In genomic region chr1:173148538-173148937, GRCh38 we compare ENCODE assay signal across 17 cellular contexts. TPM values are rescaled to one million over a fixed set of nuclear protein-coding genes. Genes with fewer than 3 reads are reported as not detected.
DNase-seq lines count a peak whose midpoint lies in the region; ATAC-seq and TF ChIP-seq lines count a peak whose summit lies in the region.
"Had no signal": no experiment of that assay in that cellular context is flagged by ENCODE, and none has a peak within 500 bp of the region (broad histone marks: within the 10 kb centered on the region; RNA-seq: fewer than 3 reads in every experiment).

No MANE protein-coding gene starts in this region.

- no peaks in the 10 kb centered on the region for H3K27me3 ChIP-seq in right cardiac atrium (ENCODE audit: control insufficient read depth, insufficient read depth)
- H3K27me3 ChIP-seq in lower lobe of right lung (ENCODE audit: low read depth) = no peaks in the 10 kb centered on the region
- H3K27me3 ChIP-seq in upper lobe of right lung = no peaks in the 10 kb centered on the region
- H3K27me3 ChIP-seq: BLaER1 had no signal

- no peaks in the 10 kb centered on the region for H3K4me1 ChIP-seq in right cardiac atrium (ENCODE audit: control insufficient read depth, insufficient read depth, low read length)
- H3K4me1 ChIP-seq in lower lobe of right lung = no peaks in the 10 kb centered on the region
- H3K4me1 ChIP-seq in upper lobe of right lung = no peaks in the 10 kb centered on the region
- H3K4me1 ChIP-seq: BLaER1, Caco-2 had no signal

- H3K4me3 ChIP-seq in right cardiac atrium (ENCODE audit: low read length) = no peak overlapping the region
- no peak overlapping the region for H3K4me3 ChIP-seq in lower lobe of right lung
- H3K4me3 ChIP-seq in upper lobe of right lung = no peak overlapping the region
- H3K4me3 ChIP-seq: BLaER1, GM23338 had no signal

- WGBS in right cardiac atrium = 75% methylated on average over 2 of the region's 2 CpGs

- TF ChIP-seq CTCF in lower lobe of right lung (IDR thresholded peaks at IDR 0.05) (peak; percentile 21), upper lobe of right lung (IDR thresholded peaks at IDR 0.05) (peak; percentile 22)

- ATAC-seq in right cardiac atrium = no peak
- ATAC-seq in lower lobe of right lung = peak; percentile 91 to 92
- ATAC-seq in upper lobe of right lung = peak; percentile 94
- ATAC-seq in GM21423 (IDR thresholded peaks at IDR 0.05; ENCODE audit: unreplicated experiment) = no peak
- no peak for ATAC-seq in GM18520 (IDR thresholded peaks at IDR 0.05; ENCODE audit: unreplicated experiment)
- ATAC-seq: CD8-positive, alpha-beta T cell; GM23338; HCT116 had no signal

- no peaks in the 10 kb centered on the region for H3K9me3 ChIP-seq in right cardiac atrium (ENCODE audit: control insufficient read depth, low read length)
- peaks cover 4% of the 10 kb centered on the region for H3K9me3 ChIP-seq in lower lobe of right lung
- peaks cover 13% of the 10 kb centered on the region for H3K9me3 ChIP-seq in upper lobe of right lung
- H3K9me3 ChIP-seq: Caco-2 had no signal

- no peaks in the 10 kb centered on the region for H3K36me3 ChIP-seq in lower lobe of right lung
- no peaks in the 10 kb centered on the region for H3K36me3 ChIP-seq in upper lobe of right lung
- H3K36me3 ChIP-seq: BLaER1 had no signal

- intact Hi-C loops in right cardiac atrium (cut with DNase I) = no loop called here
- intact Hi-C loops in cardiac septum (cut with DNase I) = no loop called here
- intact Hi-C loops in lower lobe of right lung (cut with DNase I) = no loop called here
- intact Hi-C loops in upper lobe of right lung (cut with DNase I) = no loop called here

- peak in 2 of 3 donors; percentile 19 to 44 for DNase-seq in right cardiac atrium
- no peak for DNase-seq in cardiac septum (ENCODE audit: low spot score)
- peak; percentile 54 for DNase-seq in lower lobe of right lung
- peak; percentile 66 for DNase-seq in upper lobe of right lung
- DNase-seq: Caco-2; CD4-positive, CD25-positive, alpha-beta regulatory T cell; CD8-positive, alpha-beta T cell; DMS153; DND-41; H9 had no signal

- H3K27ac ChIP-seq in right cardiac atrium (ENCODE audit: low read length) (no peak overlapping the region), lower lobe of right lung (no peak overlapping the region), upper lobe of right lung (no peak overlapping the region)
- H3K27ac ChIP-seq: 22Rv1, BLaER1, C4-2B had no signal

RNA-seq across cellular contexts. Expression of gene TNFSF4, which starts 58.6 kb away (rescaled TPM):
- 1 to 10 TPM in 3 of 4 donors, under 1 TPM in 1; 0.99 to 2.3 (median 1.7) TPM for total RNA-seq in right cardiac atrium
- polyA plus RNA-seq in right cardiac atrium = 1.3 TPM
- 0.22 TPM for total RNA-seq in cardiac septum
- 1.5 TPM for total RNA-seq in lower lobe of right lung
- 0.72 TPM for total RNA-seq in upper lobe of right lung

Comparison
In these comparisons a context has a peak if more than half of its experiments do, and no peak if none do; other contexts are left out.
1. ATAC-seq: peak in lower lobe of right lung (2 of 2) and upper lobe of right lung (single experiment); none in right cardiac atrium (0 of 2), GM21423 (single experiment) and GM18520 (single experiment).